In genomic region chr3:32106132-32106928, GRCh38 we compare ENCODE assay signal across 8 cellular contexts. TPM values are rescaled to one million over a fixed set of nuclear protein-coding genes. Genes with fewer than 3 reads are reported as not detected.
A peak's percentile ranks its signal among the peaks of the same experiment; 100 is the strongest.
DNase-seq lines count a peak whose midpoint lies in the region; ATAC-seq and FAIRE-seq lines count a peak whose summit lies in the region.

GPD1L (plus strand) TSS chr3:32106620; CDS start chr3:32106712, 92 bp downstream.

- DNase-seq in NCI-H187 (lab: John Stamatoyannopoulos, UW): peak; percentile 61 to 80
- peak; percentile 71 to 98 (median 94) for DNase-seq in anterior cingulate cortex (lab: John Stamatoyannopoulos, UW)
- peak; percentile 96 to 99 (median 99) for DNase-seq in right cardiac atrium
- peak; percentile 81 for DNase-seq in pulmonary artery endothelial cell (ENCODE audit: low read depth, low spot score)
- DNase-seq in urothelium cell line (ENCODE audit: low spot score): peak; percentile 99

- FAIRE-seq in urothelium cell line (lab: Jason Lieb, UNC): peak; percentile 98

- H3K4me1 ChIP-seq in right cardiac atrium (ENCODE audit: control insufficient read depth, insufficient read depth, low read length): peaks cover 15% of the 10 kb centered on the region

- peak within 1 kb of the TSS; percentile 31 for H3K27ac ChIP-seq in right cardiac atrium (ENCODE audit: low read length)

- H3K27me3 ChIP-seq in right cardiac atrium (ENCODE audit: control insufficient read depth, insufficient read depth): no peaks in the 10 kb centered on the region

- H3K9me3 ChIP-seq in right cardiac atrium (ENCODE audit: control insufficient read depth, low read length): no peaks in the 10 kb centered on the region

- intact Hi-C loops in T-helper 2 cell treated with Interferon-gamma antibody and Interleukin-4, amounts not matched to agents 100 ng/mL and 5 ng/mL, for 36 hours (cut with micrococcal nuclease): loop anchor here (1.0 to 5.0 kb wide), 9 partner anchors 8 to 1754 kb away; partner anchors contain the start of genes CMTM6, CMTM8, DYNC1LI1 and STT3B
- intact Hi-C loops in right cardiac atrium (cut with DNase I): loop anchor here in 3 of 4 donors (5.0 to 10.0 kb wide), 2 partner anchors 36 to 62 kb away; no protein-coding TSS in a partner anchor

- H3K4me3 ChIP-seq in right cardiac atrium (ENCODE audit: low read length): peak within 1 kb of the TSS; percentile 60

- WGBS in right cardiac atrium: 3% methylated on average over 78 of the region's 78 CpGs

- ATAC-seq in GM18499 (IDR thresholded peaks at IDR 0.05; ENCODE audit: insufficient read depth, unreplicated experiment): peak; percentile 96
- ATAC-seq in HG02943 (IDR thresholded peaks at IDR 0.05; ENCODE audit: low read depth, unreplicated experiment): peak; percentile 98
- peak; percentile 97 to 98 for ATAC-seq in right cardiac atrium

RNA-seq across cellular contexts. Expression of gene GPD1L, which starts in this region (rescaled TPM):
- 21.9 and 25.7 TPM in 2 replicates for total RNA-seq in T-helper 2 cell treated with Interferon-gamma antibody and Interleukin-4, amounts not matched to agents 100 ng/mL and 5 ng/mL, for 36 hours
- total RNA-seq in right cardiac atrium: 100 to 1,000 TPM; 292 to 364 (median 321) TPM
- 139 TPM for polyA plus RNA-seq in right cardiac atrium
- total RNA-seq in pulmonary artery endothelial cell: 19.1 and 35.9 TPM in 2 replicates

Comparison
In these comparisons a context has a peak if more than half of its experiments do, and no peak if none do; other contexts are left out.
1. Peak in every context shown above with its lines: DNase-seq, ATAC-seq, H3K4me3 ChIP-seq and H3K27ac ChIP-seq.